In genomic region chr6:142155895-142156757, GRCh38 we compare ENCODE assay signal across 8 cellular contexts. TPM values are rescaled to one million over a fixed set of nuclear protein-coding genes. Genes with fewer than 3 reads are reported as not detected.
DNase-seq lines count a peak whose midpoint lies in the region; ATAC-seq and TF ChIP-seq lines count a peak whose summit lies in the region.

No MANE protein-coding gene starts in this region.

- DNase-seq in H4 (ENCODE audit: low spot score) (peak; percentile 3), NCI-H526 treated with DMSO at 0.1 percent for 48 hours (lab: John Stamatoyannopoulos, UW) (peak; percentile 83), dorsolateral prefrontal cortex (no peak), mucosa of descending colon (no peak), GDM1 (lab: John Stamatoyannopoulos, UW) (no peak), mucosa of gallbladder (ENCODE audit: low spot score) (no peak)
- DNase-seq in activated CD4-positive, alpha-beta T cell treated with anti-CD3 and anti-CD28 coated beads, Interleukin-2, amount 50 U/mL, for 1 hour: no peak

- intact Hi-C loops in dorsolateral prefrontal cortex (cut with DNase I): loop anchor here in 1 of 2 donors (10.0 kb wide), 1 partner anchor 49 kb away; no protein-coding TSS in a partner anchor
- intact Hi-C loops in mucosa of descending colon (cut with DNase I, micrococcal nuclease): no loop called here

- peaks cover 3% of the 10 kb centered on the region; the same call in 1 of the 2 replicates for H4K20me1 ChIP-seq in DOHH2 (ENCODE audit: control insufficient read depth, insufficient read depth, low read depth, low read length)

- no peak overlapping the region for H3K27ac ChIP-seq in DOHH2 (ENCODE audit: low read depth, low read length)
- H3K27ac ChIP-seq in dorsolateral prefrontal cortex: peak overlapping the region in 1 of 59 donors; percentile 33

- TF ChIP-seq CTCF in DOHH2 (IDR thresholded peaks at IDR 0.05; ENCODE audit: low read depth, low read length, poor library complexity, severe bottlenecking): peak; percentile 54
- TF ChIP-seq CTCF in dorsolateral prefrontal cortex (IDR thresholded peaks at IDR 0.05 in 54 of 56, conservative IDR thresholded peaks at IDR 0.05 in 2 of 56; ENCODE audit: low read depth in 1 of 56, partially characterized antibody in 56 of 56): peak; percentile 26 to 77 (median 56)
- no peak for TF ChIP-seq CTCF in mucosa of descending colon (IDR thresholded peaks at IDR 0.05)

- no peaks in the 10 kb centered on the region for H3K36me3 ChIP-seq in DOHH2 (ENCODE audit: control insufficient read depth, low read length)
- no peaks in the 10 kb centered on the region for H3K36me3 ChIP-seq in mucosa of descending colon (ENCODE audit: low read depth)

- H3K27me3 ChIP-seq in DOHH2 (ENCODE audit: control insufficient read depth, low read length) (no peaks in the 10 kb centered on the region), dorsolateral prefrontal cortex (no peaks in the 10 kb centered on the region)

- H3F3A ChIP-seq in DOHH2 (ENCODE audit: control insufficient read depth, insufficient read depth): no peaks in the 10 kb centered on the region; the same call in 1 of the 2 replicates

- H3K9me3 ChIP-seq in DOHH2 (ENCODE audit: control insufficient read depth, insufficient read depth, low read length) (no peaks in the 10 kb centered on the region), mucosa of descending colon (no peaks in the 10 kb centered on the region)

- ATAC-seq in mucosa of descending colon: peak; percentile 47

- peaks cover 95% of the 10 kb centered on the region for H3K79me2 ChIP-seq in DOHH2 (ENCODE audit: control insufficient read depth, low read length)

- H3K9me2 ChIP-seq in DOHH2 (replicated peaks; ENCODE audit: control insufficient read depth, low read length): no peaks in the 10 kb centered on the region

- H3K4me2 ChIP-seq in DOHH2 (ENCODE audit: low read length): peak overlapping the region; percentile 58

- H3K4me3 ChIP-seq in DOHH2 (ENCODE audit: low read length) (peak overlapping the region; percentile 32), dorsolateral prefrontal cortex (no peak overlapping the region), mucosa of descending colon (no peak overlapping the region)

- H3K4me1 ChIP-seq in DOHH2 (ENCODE audit: control insufficient read depth, low read length) (peaks cover 22% of the 10 kb centered on the region), mucosa of descending colon (ENCODE audit: low read depth) (no peaks in the 10 kb centered on the region)

RNA-seq across cellular contexts. Expression of gene VTA1, which starts 9.1 kb away (rescaled TPM):
- total RNA-seq in H4 (2014; rRNA removed; shearing (Covaris generic)): 53.7 and 66.7 TPM in 2 replicates
- total RNA-seq in dorsolateral prefrontal cortex (10 to 100 TPM; 22.1 to 59.4 (median 43.8) TPM), mucosa of descending colon (10 to 100 TPM; 38.9 to 51.1 (median 44.9) TPM), mucosa of gallbladder (33.3 TPM)

RNA-seq across cellular contexts. Expression of gene NMBR, which starts 9.2 kb away (rescaled TPM):
- total RNA-seq in H4 (2014; rRNA removed; shearing (Covaris generic)): not detected in 2 replicates
- total RNA-seq in dorsolateral prefrontal cortex: 1 to 10 TPM in 18 of 120 experiments, under 1 TPM in 67, not detected in 35; 0.34 to 2.5 (median 0.73) TPM
- not detected for total RNA-seq in mucosa of descending colon
- not detected for total RNA-seq in mucosa of gallbladder

RNA-seq across cellular contexts. Expression of gene GJE1, which starts 23.4 kb away (rescaled TPM):
- not detected in 2 replicates for total RNA-seq in H4 (2014; rRNA removed; shearing (Covaris generic))
- total RNA-seq in dorsolateral prefrontal cortex (not detected), mucosa of descending colon (not detected), mucosa of gallbladder (not detected)

Comparison
In these comparisons a context has a peak if more than half of its experiments do, and no peak if none do; other contexts are left out.
1. DNase-seq: peak in H4 (single experiment) and NCI-H526 treated with DMSO at 0.1 percent for 48 hours (single experiment); none in dorsolateral prefrontal cortex (0 of 10), mucosa of descending colon (0 of 3), GDM1 (single experiment), mucosa of gallbladder (single experiment) and activated CD4-positive, alpha-beta T cell treated with anti-CD3 and anti-CD28 coated beads, Interleukin-2, amount 50 U/mL, for 1 hour (single experiment).